In genomic region chr14:74563233-74563585, GRCh38 we compare ENCODE assay signal across 14 cellular contexts. TPM values are rescaled to one million over a fixed set of nuclear protein-coding genes. Genes with fewer than 3 reads are reported as not detected.
A peak's percentile ranks its signal among the peaks of the same experiment; 100 is the strongest.
DNase-seq lines count a peak whose midpoint lies in the region; ATAC-seq, FAIRE-seq and TF ChIP-seq lines count a peak whose summit lies in the region.
"Had no signal": no experiment of that assay in that cellular context is flagged by ENCODE, and none has a peak within 500 bp of the region (broad histone marks: within the 10 kb centered on the region; RNA-seq: fewer than 3 reads in every experiment).

No MANE protein-coding gene starts in this region.

- H3K36me3 ChIP-seq in keratinocyte (ENCODE audit: control insufficient read depth in 2 of 2, extremely low read depth in 1 of 2, insufficient read depth in 2 of 2, low read length in 2 of 2), result peaks cover 14% of the 10 kb centered on the region in 2 experiments
- H3K36me3 ChIP-seq in upper lobe of right lung, result no peaks in the 10 kb centered on the region
- H3K36me3 ChIP-seq: gastroesophageal sphincter, SJSA1 had no signal

- H3K9me3 ChIP-seq in keratinocyte (ENCODE audit: control insufficient read depth, low read depth, low read length), result no peaks in the 10 kb centered on the region
- no peaks in the 10 kb centered on the region for H3K9me3 ChIP-seq in upper lobe of right lung
- H3K9me3 ChIP-seq: gastroesophageal sphincter, SJSA1 had no signal

- no peak overlapping the region for H2AFZ ChIP-seq in keratinocyte (ENCODE audit: control insufficient read depth, low read length)

- intact Hi-C loops in upper lobe of right lung (cut with DNase I), result no loop called here

- TF ChIP-seq CTCF in keratinocyte (optimal IDR thresholded peaks at IDR 0.05 in 1 of 3, IDR thresholded peaks at IDR 0.05 in 1 of 3, conservative IDR thresholded peaks at IDR 0.05 in 1 of 3; ENCODE audit: extremely low read depth in 1 of 3, insufficient read depth in 2 of 3, low read length in 3 of 3), result no peak
- TF ChIP-seq CTCF in upper lobe of right lung (IDR thresholded peaks at IDR 0.05), result no peak

- H3K79me2 ChIP-seq in keratinocyte (ENCODE audit: control insufficient read depth, insufficient read depth, low read length), result peaks cover 44% of the 10 kb centered on the region

- H3K4me2 ChIP-seq in keratinocyte (ENCODE audit: control insufficient read depth, extremely low read depth, insufficient read depth, low read depth, low read length), result peak overlapping the region; percentile 9

- H3K4me1 ChIP-seq in keratinocyte (ENCODE audit: control insufficient read depth, extremely low read depth, insufficient read depth, low read length) (peaks cover 48% of the 10 kb centered on the region), upper lobe of right lung (peaks cover 10% of the 10 kb centered on the region)

- no peak overlapping the region for H3K9ac ChIP-seq in keratinocyte (ENCODE audit: control insufficient read depth, extremely low read depth, insufficient read depth, low read length)

- no peaks in the 10 kb centered on the region for H4K20me1 ChIP-seq in keratinocyte (ENCODE audit: control insufficient read depth, extremely low read depth, insufficient read depth, low read length)

- ATAC-seq in upper lobe of right lung, result peak; percentile 69
- ATAC-seq in HG03039 (IDR thresholded peaks at IDR 0.05; ENCODE audit: unreplicated experiment), result no peak
- ATAC-seq: gastroesophageal sphincter had no signal

- no peaks in the 10 kb centered on the region for H3K9me1 ChIP-seq in keratinocyte (ENCODE audit: control insufficient read depth, extremely low read depth, insufficient read depth, low read length)

- DNase-seq in NCI-H510A treated with DMSO at 0.1 percent for 48 hours (lab: John Stamatoyannopoulos, UW), result peak; percentile 77
- DNase-seq in NCI-H510A (lab: John Stamatoyannopoulos, UW), result no peak
- peak; percentile 58 for DNase-seq in astrocyte of the hippocampus (ENCODE audit: low read depth, low spot score)
- DNase-seq in keratinocyte (ENCODE audit: low read depth, low spot score), result no peak
- DNase-seq in upper lobe of right lung, result no peak
- DNase-seq in mucosa of gallbladder (ENCODE audit: low spot score), result no peak
- no peak for DNase-seq in stimulated activated naive CD4-positive, alpha-beta T cell treated with Interleukin-2 at 50 U/mL for 16 hours (lab: John Stamatoyannopoulos, UW)
- DNase-seq: activated CD4-positive, alpha-beta T cell treated with anti-CD3 and anti-CD28 coated beads for 1 hour; GDM1; stimulated activated CD4-positive, alpha-beta T cell treated with anti-CD3 and anti-CD28 coated beads, Interleukin-4, amount 100 ng/mL, for 24 hours had no signal

- H3K4me3 ChIP-seq in keratinocyte (ENCODE audit: control insufficient read depth in 2 of 3, extremely low read depth in 1 of 3, insufficient read depth in 2 of 3, low read depth in 1 of 3, low read length in 3 of 3), result no peak overlapping the region
- H3K4me3 ChIP-seq in upper lobe of right lung, result peak overlapping the region; percentile 10
- H3K4me3 ChIP-seq: gastroesophageal sphincter, SJSA1 had no signal

- no peaks in the 10 kb centered on the region for H3K27me3 ChIP-seq in keratinocyte (ENCODE audit: control insufficient read depth, extremely low read depth, insufficient read depth, low read length)
- no peaks in the 10 kb centered on the region for H3K27me3 ChIP-seq in upper lobe of right lung
- H3K27me3 ChIP-seq: gastroesophageal sphincter, SJSA1 had no signal

- H3K27ac ChIP-seq in keratinocyte (ENCODE audit: control insufficient read depth, insufficient read depth, low read length) (no peak overlapping the region), upper lobe of right lung (peak overlapping the region; percentile 48)
- H3K27ac ChIP-seq: gastroesophageal sphincter, HL-60, SJSA1 had no signal

- peak; percentile 32 for FAIRE-seq in keratinocyte (lab: Jason Lieb, UNC)

- dilution Hi-C loops in keratinocyte (cut with MboI; ENCODE audit: extremely low pct_ligation_motif_present, low sequenced_read_pairs), result no loop called here

RNA-seq across cellular contexts. Expression of gene LTBP2, which starts 48.8 kb away (rescaled TPM):
- 23.9 to 40.7 TPM (median 26.6 TPM) in 3 replicates for polyA plus RNA-seq in keratinocyte
- polyA plus RNA-seq in keratinocyte (2011; ENCODE audit: low read depth), result 12.1 TPM
- 19.5 and 28.2 TPM in 2 replicates for polyA plus RNA-seq in keratinocyte (2011; cell fraction: cytosol; rRNA removed)
- polyA plus RNA-seq in keratinocyte (2011; cell fraction: nucleus; rRNA removed), result 118 and 155 TPM in 2 replicates
- polyA plus RNA-seq in keratinocyte (2012; ENCODE audit: low replicate concordance), result 11.7 and 64.1 TPM in 2 replicates
- polyA minus RNA-seq in keratinocyte, result 66.1 to 143 TPM (median 68.5 TPM) in 3 replicates
- polyA minus RNA-seq in keratinocyte (2011; cell fraction: cytosol; rRNA and poly(A)+ RNA removed), result 89.6 TPM
- polyA minus RNA-seq in keratinocyte (2011; cell fraction: nucleus; rRNA and poly(A)+ RNA removed), result 195 and 210 TPM in 2 replicates
- total RNA-seq in upper lobe of right lung, result 117 TPM
- 84.9 TPM for total RNA-seq in mucosa of gallbladder

Comparison
In these comparisons a context has a peak if more than half of its experiments do, and no peak if none do; other contexts are left out.
1. DNase-seq: peak in NCI-H510A treated with DMSO at 0.1 percent for 48 hours (single experiment) and astrocyte of the hippocampus (single experiment); none in NCI-H510A (single experiment), keratinocyte (single experiment), upper lobe of right lung (single experiment), mucosa of gallbladder (single experiment) and stimulated activated naive CD4-positive, alpha-beta T cell treated with Interleukin-2 at 50 U/mL for 16 hours (single experiment).